33 cellular contexts compared by ENCODE assay signal in the genomic region with DNA sequence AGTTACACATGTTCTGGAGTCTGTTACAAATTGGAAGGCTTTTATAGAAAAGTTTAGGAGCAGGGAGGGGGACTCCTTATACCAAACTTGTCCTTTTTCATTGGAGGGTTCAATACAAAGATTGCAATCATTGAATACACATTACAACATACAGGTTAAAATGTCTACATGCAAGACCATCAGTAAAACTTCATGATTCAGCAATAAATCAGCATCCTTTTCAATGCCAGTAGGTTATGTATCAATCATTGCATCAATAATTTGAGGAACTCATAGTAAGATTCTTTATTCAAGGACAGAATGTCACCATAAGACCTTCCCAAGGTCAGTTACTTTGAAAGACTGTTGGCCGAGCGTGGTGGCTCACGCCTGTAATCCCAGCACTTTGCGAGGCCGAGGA.
"Had no signal": no experiment of that assay in that cellular context is flagged by ENCODE, and none has a peak within 500 bp of the region (broad histone marks: within the 10 kb centered on the region; RNA-seq: fewer than 3 reads in every experiment).

No MANE protein-coding gene starts in this region.

- H3K9me3 ChIP-seq: body of pancreas, breast epithelium had no signal

- H3K27me3 ChIP-seq: adrenal gland, body of pancreas, brain microvascular endothelial cell, breast epithelium had no signal

- H3K36me3 ChIP-seq: adrenal gland, brain microvascular endothelial cell, breast epithelium had no signal

- H3K27ac ChIP-seq: adrenal gland, body of pancreas, brain microvascular endothelial cell, breast epithelium, VCaP had no signal

- H3K4me1 ChIP-seq: adrenal gland, body of pancreas, breast epithelium had no signal

- ATAC-seq: activated CD4-positive, alpha-beta T cell treated with anti-CD3 and anti-CD28 coated beads for 36 hours; activated CD8-positive, alpha-beta memory T cell treated with anti-CD3 and anti-CD28 coated beads, Interleukin-2, amount 10 ng/mL, durations not matched to agents 7 days and 5 days; activated CD8-positive, alpha-beta T cell treated with anti-CD3 and anti-CD28 coated beads, Interleukin-2, amount 10 ng/mL, durations not matched to agents 7 days and 5 days; activated naive CD4-positive, alpha-beta T cell treated with anti-CD3 and anti-CD28 coated beads, Interleukin-2, amount 50 U/mL, for 72 hours; body of pancreas had no signal

- FAIRE-seq: astrocyte, colon, TTC549 had no signal

- DNase-seq: activated B cell treated with CpG ODN at 0.5 μM for 24 hours; activated CD4-positive, alpha-beta memory T cell treated with anti-CD3 and anti-CD28 coated beads, Interleukin-2, amount 10 ng/mL, durations not matched to agents 7 days and 5 days; activated CD4-positive, alpha-beta T cell treated with anti-CD3 and anti-CD28 coated beads for 1 hour; activated CD4-positive, alpha-beta T cell treated with anti-CD3 and anti-CD28 coated beads for 36 hours; activated CD4-positive, alpha-beta T cell treated with anti-CD3 and anti-CD28 coated beads for 48 hours; activated CD4-positive, alpha-beta T cell treated with anti-CD3 and anti-CD28 coated beads, Interleukin-2, amount 10 ng/mL, durations not matched to agents 7 days and 5 days; activated CD4-positive, alpha-beta T cell treated with anti-CD3 and anti-CD28 coated beads, Interleukin-2, amount 50 U/mL, for 48 hours; activated CD8-positive, alpha-beta memory T cell treated with anti-CD3 and anti-CD28 coated beads for 24 hours; activated CD8-positive, alpha-beta memory T cell treated with anti-CD3 and anti-CD28 coated beads, Interleukin-2, amount 10 ng/mL, durations not matched to agents 7 days and 5 days; activated CD8-positive, alpha-beta memory T cell treated with anti-CD3 and anti-CD28 coated beads, Interleukin-2, amount 50 U/mL, for 48 hours; activated CD8-positive, alpha-beta T cell treated with anti-CD3 and anti-CD28 coated beads, Interleukin-2, amount 10 ng/mL, durations not matched to agents 7 days and 5 days; activated effector memory CD4-positive, alpha-beta T cell treated with anti-CD3 and anti-CD28 coated beads, Interleukin-2, amount 50 U/mL, for 16 hours; activated gamma-delta T cell treated with Interleukin-2 at 50 U/mL for 16 hours; activated naive CD4-positive, alpha-beta T cell; activated naive CD4-positive, alpha-beta T cell treated with anti-CD3 and anti-CD28 coated beads for 36 hours; activated naive CD4-positive, alpha-beta T cell treated with anti-CD3 and anti-CD28 coated beads, Interleukin-2, amount 50 U/mL, for 16 hours; activated naive CD8-positive, alpha-beta T cell treated with anti-CD3 and anti-CD28 coated beads for 36 hours; activated T-cell treated with anti-CD3 and anti-CD28 coated beads, Interleukin-2, amount 50 U/mL, for 24 hours; activated T-cell treated with anti-CD3 and anti-CD28 coated beads, Interleukin-2, amount 50 U/mL, for 48 hours; adrenal gland; amniotic stem cell; aorta; body of pancreas; brain microvascular endothelial cell; central memory CD4-positive, alpha-beta T cell; T-helper 2 cell; T-helper 9 cell had no signal

- H3K4me3 ChIP-seq: adrenal gland, body of pancreas, breast epithelium had no signal
